10 cellular contexts compared by ENCODE assay signal in the genomic region with DNA sequence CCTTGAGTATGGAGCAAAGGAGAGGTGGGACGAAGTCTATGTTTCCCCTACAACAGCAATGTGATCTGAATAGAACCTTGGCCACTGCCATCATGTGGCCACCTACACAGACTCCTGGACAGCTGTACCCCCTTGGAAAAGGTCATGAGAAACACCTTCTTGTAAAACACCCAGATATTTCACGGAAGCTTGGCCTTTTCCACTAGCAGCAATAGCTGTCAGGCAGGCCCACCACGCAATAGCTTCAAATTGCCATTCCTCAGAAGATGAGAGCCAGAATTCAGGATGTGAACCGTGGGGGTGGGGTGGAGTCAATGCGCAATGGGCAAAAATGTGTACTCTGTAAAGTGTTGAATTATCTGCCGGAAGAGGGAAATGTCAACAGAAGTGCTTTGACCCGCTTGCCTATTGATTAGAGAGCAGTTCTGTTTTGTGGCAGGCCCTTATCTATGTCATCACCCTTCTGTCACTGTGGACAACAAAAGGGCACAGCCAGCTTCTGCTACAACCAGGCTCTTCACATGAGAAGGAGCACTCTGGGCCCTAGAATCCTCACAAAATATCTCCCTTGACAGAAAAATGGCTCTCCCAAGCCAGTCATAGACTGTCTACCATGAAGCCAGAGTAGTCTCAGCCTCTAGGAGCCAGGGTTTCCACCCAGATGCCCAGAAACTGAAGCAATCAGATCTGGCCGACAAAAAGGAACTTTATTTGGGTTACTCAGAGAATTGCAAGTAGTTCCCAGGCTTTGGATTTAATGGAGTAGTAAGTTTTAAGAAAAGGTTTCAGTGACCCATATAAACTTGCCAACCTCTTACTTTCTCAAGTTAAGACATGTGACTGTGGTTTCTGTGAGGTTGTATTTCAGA. TPM values are rescaled to one million over a fixed set of nuclear protein-coding genes. Genes with fewer than 3 reads are reported as not detected.
DNase-seq lines count a peak whose midpoint lies in the region; ATAC-seq and TF ChIP-seq lines count a peak whose summit lies in the region.
"Had no signal": no experiment of that assay in that cellular context is flagged by ENCODE, and none has a peak within 500 bp of the region (broad histone marks: within the 10 kb centered on the region; RNA-seq: fewer than 3 reads in every experiment).

No MANE protein-coding gene starts in this region.

- no peak for TF ChIP-seq POLR2A in gastroesophageal sphincter (IDR thresholded peaks at IDR 0.05)

- peaks cover 21% of the 10 kb centered on the region for H3K79me2 ChIP-seq in parathyroid adenoma

- peak overlapping the region; percentile 41 for H3K4me2 ChIP-seq in parathyroid adenoma (ENCODE audit: low read length)

- H3K4me3 ChIP-seq in gastroesophageal sphincter, result no peak overlapping the region
- H3K4me3 ChIP-seq in parathyroid adenoma (ENCODE audit: low read depth, low read length), result no peak overlapping the region

- ATAC-seq in SK-N-SH treated with all-trans-retinoic acid at 6 μM for 48 hours (no peak; the same call in 2 of the 3 replicates), gastroesophageal sphincter (peak; percentile 58), HG03280 (IDR thresholded peaks at IDR 0.05; ENCODE audit: unreplicated experiment) (no peak)

- peaks cover 7 to 60% (median 18%) of the 10 kb centered on the region in 3 donors for H3K4me1 ChIP-seq in gastroesophageal sphincter
- H3K4me1 ChIP-seq in parathyroid adenoma, result peaks cover 66% of the 10 kb centered on the region

- DNase-seq in DMS53 treated with DMSO at 0.1 percent for 48 hours (lab: John Stamatoyannopoulos, UW; ENCODE audit: unreplicated experiment) (peak; percentile 35), NOMO-1 treated with DMSO at 0.1 percent for 48 hours (lab: John Stamatoyannopoulos, UW; ENCODE audit: unreplicated experiment) (no peak), amniotic stem cell (lab: John Stamatoyannopoulos, UW) (no peak), dermis blood vessel endothelial cell (no peak)
- DNase-seq: activated naive CD4-positive, alpha-beta T cell treated with Interleukin-2 at 50 U/mL for 16 hours; SW 1271 had no signal

- H2AFZ ChIP-seq in parathyroid adenoma, result peak overlapping the region; percentile 70

- no peaks in the 10 kb centered on the region for H3K9me3 ChIP-seq in gastroesophageal sphincter
- H3K9me3 ChIP-seq in parathyroid adenoma (ENCODE audit: control insufficient read depth, low read length), result no peaks in the 10 kb centered on the region

- TF ChIP-seq EP300 in gastroesophageal sphincter (IDR thresholded peaks at IDR 0.05), result no peak

- TF ChIP-seq CTCF in gastroesophageal sphincter (IDR thresholded peaks at IDR 0.05) (no peak), parathyroid adenoma (IDR thresholded peaks at IDR 0.05) (no peak)

- H3K9ac ChIP-seq in parathyroid adenoma, result no peak overlapping the region

- H3K27me3 ChIP-seq in gastroesophageal sphincter (no peaks in the 10 kb centered on the region), parathyroid adenoma (ENCODE audit: control insufficient read depth, insufficient read depth, low read length) (no peaks in the 10 kb centered on the region)

- H3K36me3 ChIP-seq in gastroesophageal sphincter (no peaks in the 10 kb centered on the region), parathyroid adenoma (ENCODE audit: control insufficient read depth, insufficient read depth, low read length) (no peaks in the 10 kb centered on the region)

- H3K27ac ChIP-seq in gastroesophageal sphincter (peak overlapping the region; percentile 50 to 63 (median 62)), parathyroid adenoma (peak overlapping the region; percentile 95)

- WGBS in gastroesophageal sphincter (ENCODE audit: low coverage in 1 of 2), 2 donors, result 64 to 81% methylated on average over 3 to 4 of the region's 8 CpGs

TF ChIP-seq in SK-N-SH treated with all-trans-retinoic acid at 6 μM for 48 hours, 23 proteins besides CTCF, POLR2A, EP300 and RAD21:
- TF ChIP-seq TCF4 (CRISPR knock-in tag; IDR thresholded peaks at IDR 0.05; ENCODE audit: borderline replicate concordance), result 0 out of 2 replicates have a peak, but pooled peaks have one; percentile 15
- TF ChIP-seq, protein P1, sequence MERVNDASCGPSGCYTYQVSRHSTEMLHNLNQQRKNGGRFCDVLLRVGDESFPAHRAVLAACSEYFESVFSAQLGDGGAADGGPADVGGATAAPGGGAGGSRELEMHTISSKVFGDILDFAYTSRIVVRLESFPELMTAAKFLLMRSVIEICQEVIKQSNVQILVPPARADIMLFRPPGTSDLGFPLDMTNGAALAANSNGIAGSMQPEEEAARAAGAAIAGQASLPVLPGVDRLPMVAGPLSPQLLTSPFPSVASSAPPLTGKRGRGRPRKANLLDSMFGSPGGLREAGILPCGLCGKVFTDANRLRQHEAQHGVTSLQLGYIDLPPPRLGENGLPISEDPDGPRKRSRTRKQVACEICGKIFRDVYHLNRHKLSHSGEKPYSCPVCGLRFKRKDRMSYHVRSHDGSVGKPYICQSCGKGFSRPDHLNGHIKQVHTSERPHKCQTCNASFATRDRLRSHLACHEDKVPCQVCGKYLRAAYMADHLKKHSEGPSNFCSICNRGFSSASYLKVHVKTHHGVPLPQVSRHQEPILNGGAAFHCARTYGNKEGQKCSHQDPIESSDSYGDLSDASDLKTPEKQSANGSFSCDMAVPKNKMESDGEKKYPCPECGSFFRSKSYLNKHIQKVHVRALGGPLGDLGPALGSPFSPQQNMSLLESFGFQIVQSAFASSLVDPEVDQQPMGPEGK (CRISPR knock-in tag; IDR thresholded peaks at IDR 0.05; ENCODE audit: borderline replicate concordance), result no peak
- TF ChIP-seq, protein P2, sequence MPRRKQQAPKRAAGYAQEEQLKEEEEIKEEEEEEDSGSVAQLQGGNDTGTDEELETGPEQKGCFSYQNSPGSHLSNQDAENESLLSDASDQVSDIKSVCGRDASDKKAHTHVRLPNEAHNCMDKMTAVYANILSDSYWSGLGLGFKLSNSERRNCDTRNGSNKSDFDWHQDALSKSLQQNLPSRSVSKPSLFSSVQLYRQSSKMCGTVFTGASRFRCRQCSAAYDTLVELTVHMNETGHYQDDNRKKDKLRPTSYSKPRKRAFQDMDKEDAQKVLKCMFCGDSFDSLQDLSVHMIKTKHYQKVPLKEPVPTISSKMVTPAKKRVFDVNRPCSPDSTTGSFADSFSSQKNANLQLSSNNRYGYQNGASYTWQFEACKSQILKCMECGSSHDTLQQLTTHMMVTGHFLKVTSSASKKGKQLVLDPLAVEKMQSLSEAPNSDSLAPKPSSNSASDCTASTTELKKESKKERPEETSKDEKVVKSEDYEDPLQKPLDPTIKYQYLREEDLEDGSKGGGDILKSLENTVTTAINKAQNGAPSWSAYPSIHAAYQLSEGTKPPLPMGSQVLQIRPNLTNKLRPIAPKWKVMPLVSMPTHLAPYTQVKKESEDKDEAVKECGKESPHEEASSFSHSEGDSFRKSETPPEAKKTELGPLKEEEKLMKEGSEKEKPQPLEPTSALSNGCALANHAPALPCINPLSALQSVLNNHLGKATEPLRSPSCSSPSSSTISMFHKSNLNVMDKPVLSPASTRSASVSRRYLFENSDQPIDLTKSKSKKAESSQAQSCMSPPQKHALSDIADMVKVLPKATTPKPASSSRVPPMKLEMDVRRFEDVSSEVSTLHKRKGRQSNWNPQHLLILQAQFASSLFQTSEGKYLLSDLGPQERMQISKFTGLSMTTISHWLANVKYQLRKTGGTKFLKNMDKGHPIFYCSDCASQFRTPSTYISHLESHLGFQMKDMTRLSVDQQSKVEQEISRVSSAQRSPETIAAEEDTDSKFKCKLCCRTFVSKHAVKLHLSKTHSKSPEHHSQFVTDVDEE (CRISPR knock-in tag; IDR thresholded peaks at IDR 0.05), result 0 out of 2 replicates have a peak, but pooled peaks have one; percentile 39

RNA-seq across cellular contexts. Expression of a gene that starts 9.5 kb away (rescaled TPM):
- total RNA-seq in gastroesophageal sphincter (10 to 100 TPM; 18.3 to 27.7 (median 22.9) TPM), dermis blood vessel endothelial cell (14.5 and 26.9 TPM in 2 replicates)

RNA-seq across cellular contexts. Expression of a gene that starts 33.3 kb away (rescaled TPM):
- 10 to 100 TPM; 16.5 to 20.1 (median 18.3) TPM for total RNA-seq in gastroesophageal sphincter
- total RNA-seq in dermis blood vessel endothelial cell, result 22.6 and 26.2 TPM in 2 replicates

RNA-seq across cellular contexts. Expression of a gene that starts 55.3 kb away (rescaled TPM):
- total RNA-seq in gastroesophageal sphincter (100 to 1,000 TPM in 3 of 4 donors, 10 to 100 TPM in 1; 80.2 to 176 (median 143) TPM), dermis blood vessel endothelial cell (9.9 and 10.2 TPM in 2 replicates)
